24 cellular contexts compared by ENCODE assay signal in the genomic region with DNA sequence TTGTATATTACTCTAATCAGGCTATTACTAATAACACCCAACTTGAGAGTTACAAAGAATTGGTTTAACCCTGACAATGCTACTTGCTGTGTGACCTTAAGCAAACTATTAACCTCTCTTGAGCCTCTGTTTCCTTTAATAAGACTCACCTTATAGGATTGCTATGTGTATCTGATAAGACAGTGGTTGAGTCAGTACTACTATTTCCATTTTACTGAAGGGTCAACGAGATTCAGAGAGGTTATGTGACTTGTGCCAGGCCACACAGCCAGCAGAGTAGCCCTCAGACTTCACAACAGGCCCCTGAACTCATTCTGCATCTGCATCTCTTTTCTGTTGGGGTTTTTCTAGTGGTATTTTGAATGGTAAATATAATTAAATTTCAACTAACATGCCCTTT.
"Had no signal": no experiment of that assay in that cellular context is flagged by ENCODE, and none has a peak within 500 bp of the region (broad histone marks: within the 10 kb centered on the region; RNA-seq: fewer than 3 reads in every experiment).

No MANE protein-coding gene starts in this region.

- H3K4me1 Mint-ChIP-seq: naive thymus-derived CD4-positive, alpha-beta T cell had no signal

- H3K36me3 Mint-ChIP-seq: naive thymus-derived CD4-positive, alpha-beta T cell had no signal

- H3K27ac ChIP-seq: colonic mucosa, epithelial cell of prostate, esophagus squamous epithelium, gastrocnemius medialis, left lung, lower lobe of right lung had no signal

- H3K9me3 Mint-ChIP-seq: dendritic cell treated with granulocyte-macrophage colony-stimulating factor and Interleukin-4, amounts not matched to agents 40 ng/mL and 50 ng/mL, for 4 days; endodermal cell had no signal

- H3K27me3 ChIP-seq: colonic mucosa, esophagus squamous epithelium, gastrocnemius medialis, heart right ventricle, left lung had no signal

- H3K27me3 Mint-ChIP-seq: dendritic cell treated with granulocyte-macrophage colony-stimulating factor and Interleukin-4, amounts not matched to agents 40 ng/mL and 50 ng/mL, for 4 days; effector memory CD8-positive, alpha-beta T cell; naive thymus-derived CD4-positive, alpha-beta T cell had no signal

- ATAC-seq: effector memory CD8-positive, alpha-beta T cell; esophagus mucosa; gastrocnemius medialis; left lung; naive thymus-derived CD4-positive, alpha-beta T cell had no signal

- H3K4me3 Mint-ChIP-seq: dendritic cell treated with granulocyte-macrophage colony-stimulating factor and Interleukin-4, amounts not matched to agents 40 ng/mL and 50 ng/mL, for 4 days; effector memory CD8-positive, alpha-beta T cell; endodermal cell; naive thymus-derived CD4-positive, alpha-beta T cell had no signal

- H3K27ac Mint-ChIP-seq: dendritic cell treated with granulocyte-macrophage colony-stimulating factor and Interleukin-4, amounts not matched to agents 40 ng/mL and 50 ng/mL, for 4 days; effector memory CD8-positive, alpha-beta T cell; naive thymus-derived CD4-positive, alpha-beta T cell had no signal

- H3K4me3 ChIP-seq: colonic mucosa, esophagus squamous epithelium, gastrocnemius medialis, heart right ventricle, left lung, lower lobe of right lung had no signal

- H3K9me3 ChIP-seq: colonic mucosa, esophagus squamous epithelium, gastrocnemius medialis, heart right ventricle, left lung, lower lobe of right lung had no signal

- H3K36me3 ChIP-seq: colonic mucosa, esophagus squamous epithelium, gastrocnemius medialis, heart right ventricle, left lung, lower lobe of right lung had no signal

- DNase-seq: colonic mucosa; cortex of kidney; effector CD8-positive, alpha-beta T cell; effector memory CD8-positive, alpha-beta T cell; endodermal cell; erythroblast; esophagus squamous epithelium; foreskin fibroblast; foreskin melanocyte; gastrocnemius medialis; glutamatergic neuron; heart right ventricle; left cardiac atrium; left lung; left ventricle myocardium superior; lower lobe of right lung; mesendoderm; midbrain; naive thymus-derived CD4-positive, alpha-beta T cell had no signal

- FAIRE-seq: endometrium, keratinocyte had no signal

- H3K4me1 ChIP-seq: colonic mucosa, left lung, lower lobe of right lung had no signal
